Comparison of ENCODE assay signal across 32 cellular contexts in genomic region chr7:45394117-45394708, GRCh38.
"Had no signal": no experiment of that assay in that cellular context is flagged by ENCODE, and none has a peak within 500 bp of the region (broad histone marks: within the 10 kb centered on the region; RNA-seq: fewer than 3 reads in every experiment).

No MANE protein-coding gene starts in this region.

- FAIRE-seq: kidney had no signal

- H3K4me3 ChIP-seq: adrenal gland, body of pancreas, cardiac muscle cell, coronary artery, dorsolateral prefrontal cortex, ovary, skin epidermis, testis, uterus had no signal

- DNase-seq: activated CD4-positive, alpha-beta T cell treated with anti-CD3 and anti-CD28 coated beads for 48 hours; activated CD4-positive, alpha-beta T cell treated with anti-CD3 and anti-CD28 coated beads, Interleukin-2, amount 50 U/mL, for 48 hours; activated CD8-positive, alpha-beta memory T cell treated with anti-CD3 and anti-CD28 coated beads, Interleukin-2, amount 50 U/mL, for 4 hours; activated effector memory CD4-positive, alpha-beta T cell treated with anti-CD3 and anti-CD28 coated beads, Interleukin-2, amount 50 U/mL, for 16 hours; activated naive CD4-positive, alpha-beta T cell treated with anti-CD3 and anti-CD28 coated beads for 36 hours; activated naive CD8-positive, alpha-beta T cell treated with anti-CD3 and anti-CD28 coated beads for 36 hours; activated T-cell treated with anti-CD3 and anti-CD28 coated beads, Interleukin-2, amount 50 U/mL, for 1 hour; adrenal gland; aorta; body of pancreas; dorsolateral prefrontal cortex; effector memory CD8-positive, alpha-beta T cell; foreskin fibroblast; head of caudate nucleus; hippocampal formation; kidney; naive thymus-derived CD4-positive, alpha-beta T cell; ovary; stimulated activated CD4-positive, alpha-beta T cell treated with anti-CD3 and anti-CD28 coated beads, Interleukin-12 subunit alpha, Interleukin-12 subunit beta, amount 100 ng/mL, for 4 hours; stimulated activated CD4-positive, alpha-beta T cell treated with anti-CD3 and anti-CD28 coated beads, Interleukin-4, amount 100 ng/mL, for 1 hour; stimulated activated naive CD8-positive, alpha-beta T cell treated with anti-CD3 and anti-CD28 coated beads, Interleukin-15, Interleukin-2, amounts not matched to agents 100 U/mL and 50 U/mL, for 24 hours; T-helper 9 cell; testis; trophoblast cell; uterus; WERI-Rb-1 had no signal

- H3K27me3 ChIP-seq: adrenal gland, body of pancreas, cardiac muscle cell, dorsolateral prefrontal cortex, ovary, testis, uterus had no signal

- H3K36me3 ChIP-seq: adrenal gland, cardiac muscle cell, ovary, uterus, WERI-Rb-1 had no signal

- H3K27ac ChIP-seq: adrenal gland, body of pancreas, cardiac muscle cell, coronary artery, dorsolateral prefrontal cortex, ovary, skin epidermis, testis, uterus, WERI-Rb-1 had no signal

- H3K9me3 ChIP-seq: adrenal gland, ovary, testis, uterus had no signal

- ATAC-seq: activated CD4-positive, CD25-positive, alpha-beta regulatory T cell treated with anti-CD3 and anti-CD28 coated beads, Interleukin-2, amount 50 U/mL, for 24 hours; body of pancreas; effector memory CD8-positive, alpha-beta T cell; esophagus mucosa; naive thymus-derived CD4-positive, alpha-beta T cell; sciatic nerve; stimulated activated naive CD8-positive, alpha-beta T cell treated with anti-CD3 and anti-CD28 coated beads, Interleukin-15, Interleukin-2, amounts not matched to agents 100 U/mL and 50 U/mL, for 24 hours had no signal

- H3K4me1 ChIP-seq: adrenal gland, body of pancreas, testis, uterus had no signal
